Comparison of ENCODE assay signal across 1 cellular context in the genomic region with DNA sequence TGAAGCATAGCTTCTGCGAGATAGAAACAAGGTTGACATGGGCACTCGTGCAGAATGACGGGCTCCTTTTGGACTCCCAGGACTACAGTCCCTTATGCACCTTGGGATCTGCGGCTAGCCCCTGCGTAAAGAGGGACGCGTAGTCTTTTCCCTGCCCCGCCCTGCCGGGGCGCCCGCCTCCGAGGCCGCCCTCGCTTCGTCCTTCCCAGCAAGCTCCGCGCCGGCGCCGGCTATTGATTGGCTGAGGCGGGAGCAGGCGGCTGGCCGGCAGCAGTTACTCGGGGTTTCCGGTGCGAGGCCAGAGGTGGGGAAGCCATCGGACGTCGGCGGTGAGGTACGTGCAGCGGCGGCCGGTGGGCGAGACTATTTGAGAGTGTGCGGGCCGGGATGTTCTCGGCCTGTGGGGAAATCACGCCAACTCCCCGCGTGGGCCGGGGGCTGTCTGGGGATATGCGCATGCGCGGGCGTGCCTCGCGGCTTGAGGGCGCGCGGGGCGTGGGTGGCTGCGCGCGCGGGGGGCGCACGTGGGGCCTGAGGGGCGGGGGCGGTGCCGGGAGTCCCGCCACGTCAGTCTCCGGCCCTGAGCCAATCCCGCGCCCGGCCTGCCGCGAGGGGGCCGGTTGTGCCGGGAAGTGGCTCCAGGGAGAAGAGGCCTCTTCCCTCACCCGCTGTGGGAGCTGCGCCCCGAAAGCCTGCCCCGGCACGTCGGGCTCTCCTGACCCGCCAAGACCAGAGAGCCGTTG.
TF ChIP-seq lines count a peak whose summit lies in the region.

Gene TXLNA (plus strand): TSS at position 233 of the 743 bp plus-strand sequence. CDS start 671 bp downstream, outside the sequence.

TF ChIP-seq in SK-N-SH treated with all-trans-retinoic acid at 6 μM for 48 hours, 23 proteins besides CTCF, POLR2A, EP300 and RAD21 (continued from another document):
- no peak for TF ChIP-seq ZNF565 (CRISPR knock-in tag; conservative IDR thresholded peaks at IDR 0.05; ENCODE audit: low read depth)
